Comparison of ENCODE assay signal across 8 cellular contexts in the genomic region with DNA sequence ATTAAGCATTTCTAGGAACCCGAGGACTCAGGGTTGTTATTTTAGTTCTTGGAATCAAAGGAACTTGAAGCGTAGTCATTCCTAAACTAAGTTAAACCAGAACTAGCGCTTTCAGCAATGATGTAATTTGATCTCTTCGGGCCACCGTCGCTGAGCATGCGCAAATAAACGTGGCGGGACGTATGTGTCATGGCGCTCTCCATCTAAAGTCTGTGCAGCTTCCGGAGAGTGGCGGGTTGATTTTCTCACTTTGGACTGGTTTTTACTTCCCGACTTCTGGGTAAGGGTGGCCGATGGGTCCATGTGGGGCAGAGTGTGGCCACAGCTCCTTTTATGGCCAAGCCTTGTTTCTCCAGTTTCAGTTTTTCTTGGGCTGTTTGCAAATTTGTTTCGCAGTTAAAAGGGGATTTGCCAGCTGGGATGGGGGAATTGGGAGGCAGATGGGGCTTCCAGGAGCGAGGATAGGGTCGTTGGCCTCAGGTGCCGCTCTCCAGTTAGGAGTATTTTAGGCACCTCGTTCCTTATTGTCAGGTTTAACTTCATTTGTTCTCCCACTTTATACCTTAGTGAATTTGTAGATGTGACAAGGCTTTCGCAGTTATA. TPM values are rescaled to one million over a fixed set of nuclear protein-coding genes. Genes with fewer than 3 reads are reported as not detected.
DNase-seq lines count a peak whose midpoint lies in the region; ATAC-seq, FAIRE-seq and TF ChIP-seq lines count a peak whose summit lies in the region.

CDKAL1 (plus strand) TSS at position 163 of the 603 bp plus-strand sequence. CDS start 11,894 bp downstream, outside the sequence.

- ATAC-seq in GM19025 (IDR thresholded peaks at IDR 0.05; ENCODE audit: low read depth, unreplicated experiment): peak; percentile 80
- ATAC-seq in HG03342 (IDR thresholded peaks at IDR 0.05; ENCODE audit: unreplicated experiment): peak; percentile 89

- peak; percentile 70 for FAIRE-seq in keratinocyte (lab: Jason Lieb, UNC)

- no peaks in the 10 kb centered on the region for H3K9me1 ChIP-seq in keratinocyte (ENCODE audit: control insufficient read depth, extremely low read depth, insufficient read depth, low read length)

- dilution Hi-C loops in keratinocyte (cut with MboI; ENCODE audit: extremely low pct_ligation_motif_present, low sequenced_read_pairs): no loop called here

- H3K36me3 ChIP-seq in keratinocyte (ENCODE audit: control insufficient read depth in 2 of 2, extremely low read depth in 1 of 2, insufficient read depth in 2 of 2, low read length in 2 of 2): peaks cover 0 to 3% of the 10 kb centered on the region in 2 experiments

- H3K27ac ChIP-seq in keratinocyte (ENCODE audit: control insufficient read depth, insufficient read depth, low read length): peak within 1 kb of the TSS; percentile 97

- no peak for TF ChIP-seq CTCF in AG09309 (IDR thresholded peaks at IDR 0.05; ENCODE audit: control insufficient read depth, insufficient read depth, low read depth, low read length, missing control alignments)
- no peak for TF ChIP-seq CTCF in keratinocyte (optimal IDR thresholded peaks at IDR 0.05 in 1 of 3, IDR thresholded peaks at IDR 0.05 in 1 of 3, conservative IDR thresholded peaks at IDR 0.05 in 1 of 3; ENCODE audit: extremely low read depth in 1 of 3, insufficient read depth in 2 of 3, low read length in 3 of 3)

- DNase-seq in AG09309 (ENCODE audit: low read depth) (peak; percentile 72), NCI-H446 (lab: John Stamatoyannopoulos, UW) (peak; percentile 86 to 94), cerebellum (ENCODE audit: low spot score) (peak; percentile 76), keratinocyte (ENCODE audit: low read depth, low spot score) (peak; percentile 42)
- DNase-seq in activated CD4-positive, CD25-positive, alpha-beta regulatory T cell treated with anti-CD3 and anti-CD28 coated beads, Interleukin-2, amount 50 U/mL, for 16 hours (ENCODE audit: low read depth, low spot score): peak; percentile 87
- DNase-seq in stimulated activated CD4-positive, alpha-beta T cell treated with anti-CD3 and anti-CD28 coated beads, Interleukin-15, amount 100 ng/mL, for 1 hour (ENCODE audit: low read depth in 1 of 2, low spot score in 1 of 2): peak; percentile 72 to 78

- peak within 1 kb of the TSS; percentile 99 for H3K9ac ChIP-seq in keratinocyte (ENCODE audit: control insufficient read depth, extremely low read depth, insufficient read depth, low read length)

- H3K4me2 ChIP-seq in keratinocyte (ENCODE audit: control insufficient read depth, extremely low read depth, insufficient read depth, low read depth, low read length): peak within 1 kb of the TSS; percentile 91

- H2AFZ ChIP-seq in keratinocyte (ENCODE audit: control insufficient read depth, low read length): peak within 1 kb of the TSS; percentile 96

- H3K9me3 ChIP-seq in keratinocyte (ENCODE audit: control insufficient read depth, low read depth, low read length): no peaks in the 10 kb centered on the region

- H3K4me3 ChIP-seq in AG09309 (ENCODE audit: control insufficient read depth, low read depth, low read length) (peak within 1 kb of the TSS; percentile 98), keratinocyte (ENCODE audit: control insufficient read depth in 2 of 3, extremely low read depth in 1 of 3, insufficient read depth in 2 of 3, low read depth in 1 of 3, low read length in 3 of 3) (peak within 1 kb of the TSS; percentile 59 to 93 (median 93))

- H3K79me2 ChIP-seq in keratinocyte (ENCODE audit: control insufficient read depth, insufficient read depth, low read length): peaks cover 24% of the 10 kb centered on the region

- no peaks in the 10 kb centered on the region for H3K27me3 ChIP-seq in keratinocyte (ENCODE audit: control insufficient read depth, extremely low read depth, insufficient read depth, low read length)

- peaks cover 8% of the 10 kb centered on the region for H3K4me1 ChIP-seq in keratinocyte (ENCODE audit: control insufficient read depth, extremely low read depth, insufficient read depth, low read length)

- H4K20me1 ChIP-seq in keratinocyte (ENCODE audit: control insufficient read depth, extremely low read depth, insufficient read depth, low read length): no peaks in the 10 kb centered on the region

RNA-seq across cellular contexts. Expression of gene CDKAL1, which starts in this region (rescaled TPM):
- 32.3 TPM for total RNA-seq in cerebellum
- polyA plus RNA-seq in keratinocyte: 5.3 to 5.9 TPM (median 5.6 TPM) in 3 replicates
- polyA plus RNA-seq in keratinocyte (2011; ENCODE audit: low read depth): 6.0 TPM
- polyA plus RNA-seq in keratinocyte (2011; cell fraction: cytosol; rRNA removed): 3.3 and 6.3 TPM in 2 replicates
- polyA plus RNA-seq in keratinocyte (2011; cell fraction: nucleus; rRNA removed): 6.4 and 7.8 TPM in 2 replicates
- 5.0 and 5.2 TPM in 2 replicates for polyA plus RNA-seq in keratinocyte (2012; ENCODE audit: low replicate concordance)
- 4.3 to 12.6 TPM (median 8.4 TPM) in 3 replicates for polyA minus RNA-seq in keratinocyte
- polyA minus RNA-seq in keratinocyte (2011; cell fraction: cytosol; rRNA and poly(A)+ RNA removed): 9.8 TPM
- polyA minus RNA-seq in keratinocyte (2011; cell fraction: nucleus; rRNA and poly(A)+ RNA removed): 7.7 and 14.7 TPM in 2 replicates

Comparison
In these comparisons a context has a peak if more than half of its experiments do, and no peak if none do; other contexts are left out.
1. Peak in every context shown above with its lines: DNase-seq, ATAC-seq, H3K4me3 ChIP-seq and H3K27ac ChIP-seq.